Comparison of ENCODE assay signal across 19 cellular contexts in genomic region chr4:41280010-41280409, GRCh38. TPM values are rescaled to one million over a fixed set of nuclear protein-coding genes. Genes with fewer than 3 reads are reported as not detected.
DNase-seq lines count a peak whose midpoint lies in the region; ATAC-seq and TF ChIP-seq lines count a peak whose summit lies in the region.
"Had no signal": no experiment of that assay in that cellular context is flagged by ENCODE, and none has a peak within 500 bp of the region (broad histone marks: within the 10 kb centered on the region; RNA-seq: fewer than 3 reads in every experiment).

No MANE protein-coding gene starts in this region.

- H3K36me3 ChIP-seq in brain microvascular endothelial cell (replicated peaks), result no peaks in the 10 kb centered on the region
- H3K36me3 ChIP-seq: MG63 had no signal

- in situ Hi-C loops in brain microvascular endothelial cell (cut with HindIII; ENCODE audit: low pct_ligation_motif_present, low sequenced_read_pairs), result no loop called here

- intact Hi-C loops in left ventricle myocardium superior (cut with micrococcal nuclease), result loop anchor here (2.0 kb wide), 1 partner anchor 381 kb away; no protein-coding TSS in a partner anchor
- intact Hi-C loops in cardiac septum (cut with DNase I), result loop anchor here (2.0 to 5.0 kb wide), 3 partner anchors 82 to 603 kb away; no protein-coding TSS in a partner anchor

- H3K27ac ChIP-seq in brain microvascular endothelial cell, result no peak overlapping the region
- H3K27ac ChIP-seq: C4-2B, SK-N-MC had no signal

- DNase-seq in left ventricle myocardium superior, result no peak
- DNase-seq in cardiac septum (ENCODE audit: low spot score), result no peak
- DNase-seq in brain microvascular endothelial cell, result peak; percentile 21
- peak; percentile 71 for DNase-seq in fibroblast of villous mesenchyme (ENCODE audit: low read depth)
- DNase-seq in HuH-7 (ENCODE audit: low spot score), result no peak
- DNase-seq in NCI-H146 (lab: John Stamatoyannopoulos, UW), result no peak
- DNase-seq in activated naive CD4-positive, alpha-beta T cell treated with anti-CD3 and anti-CD28 coated beads, Interleukin-2, amount 50 U/mL, for 16 hours, result no peak
- DNase-seq: CD8-positive, alpha-beta memory T cell; DMS79; MG63; NCI-H1092; NCI-H1436; NCI-H1930; NCI-H2227 treated with DMSO at 0.1 percent for 48 hours; NCI-H510A treated with DMSO at 0.1 percent for 48 hours; SHP77 treated with DMSO at 0.1 percent for 48 hours; SW 1271 had no signal

- peak; percentile 47 for ATAC-seq in left ventricle myocardium superior

- no peak overlapping the region for H3K4me3 ChIP-seq in brain microvascular endothelial cell (ENCODE audit: low read depth, low read length)
- no peak overlapping the region for H3K4me3 ChIP-seq in fibroblast of villous mesenchyme (ENCODE audit: low read depth, low read length)
- H3K4me3 ChIP-seq: MG63, SK-N-MC had no signal

- H3K27me3 ChIP-seq in brain microvascular endothelial cell (replicated peaks), result no peaks in the 10 kb centered on the region
- H3K27me3 ChIP-seq: MG63 had no signal

- TF ChIP-seq CTCF in brain microvascular endothelial cell (IDR thresholded peaks at IDR 0.05; ENCODE audit: low read depth, low read length, missing control alignments), result no peak
- no peak for TF ChIP-seq CTCF in fibroblast of villous mesenchyme (IDR thresholded peaks at IDR 0.05; ENCODE audit: insufficient read depth, low read depth, low read length)

RNA-seq across cellular contexts. Expression of gene UCHL1, which starts 23.3 kb away (rescaled TPM):
- total RNA-seq in left ventricle myocardium superior (4.8 TPM), cardiac septum (76.8 TPM), fibroblast of villous mesenchyme (488 and 579 TPM in 2 replicates)

Comparison
In these comparisons a context has a peak if more than half of its experiments do, and no peak if none do; other contexts are left out.
1. RNA of gene UCHL1, which starts 23.3 kb away (total RNA-seq): 488 to 579 TPM in fibroblast of villous mesenchyme and 76.8 TPM in cardiac septum (single experiment); 4.8 TPM in left ventricle myocardium superior (single experiment); every median in the first group is over 10 times any median in the second.
2. DNase-seq: peak in brain microvascular endothelial cell (single experiment) and fibroblast of villous mesenchyme (single experiment); none in left ventricle myocardium superior (single experiment), cardiac septum (single experiment), HuH-7 (single experiment), NCI-H146 (single experiment) and activated naive CD4-positive, alpha-beta T cell treated with anti-CD3 and anti-CD28 coated beads, Interleukin-2, amount 50 U/mL, for 16 hours (single experiment).